16 cellular contexts compared by ENCODE assay signal in the genomic region with DNA sequence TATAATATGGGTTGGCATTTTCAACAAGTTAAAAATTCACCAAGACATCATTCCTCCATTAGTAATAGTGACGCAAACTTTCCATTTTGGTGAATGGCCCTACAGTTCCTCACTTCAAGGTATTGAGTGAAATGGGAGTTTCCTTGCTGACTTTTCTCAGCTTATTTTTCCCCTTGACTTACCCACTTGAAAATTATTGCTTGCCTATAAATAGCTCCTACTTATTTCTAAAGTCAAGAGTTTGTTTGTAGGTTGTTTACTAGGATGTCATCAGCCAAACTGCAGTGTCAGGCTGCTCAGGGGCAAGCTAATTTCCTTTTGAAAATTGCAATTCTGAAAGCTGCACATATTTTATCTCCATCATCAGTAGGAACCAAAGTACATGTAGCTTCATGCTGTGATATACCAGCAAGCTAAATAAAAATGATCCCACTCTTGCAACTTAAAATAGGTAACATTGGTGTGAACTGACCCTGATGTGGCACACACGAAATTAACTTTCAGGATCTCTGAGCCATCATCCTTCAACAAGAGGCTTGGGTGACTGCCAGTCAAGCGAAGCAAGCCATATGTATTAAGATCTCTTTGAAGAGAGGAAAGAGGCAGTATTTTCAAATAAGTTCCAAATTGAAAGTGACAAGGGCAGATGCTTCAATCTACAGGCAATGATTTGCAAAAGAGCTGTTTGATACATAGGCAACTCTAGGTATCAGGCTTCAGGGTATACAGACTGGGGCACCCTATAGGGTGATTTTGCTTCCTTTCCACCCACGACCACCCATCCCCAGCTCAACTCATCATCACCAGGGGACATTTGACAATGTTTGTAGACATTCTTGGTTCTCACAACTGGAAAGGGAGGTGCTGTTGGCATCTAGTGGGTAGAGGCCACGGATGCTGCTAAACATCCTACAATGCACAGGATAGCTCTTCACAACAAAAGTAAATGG.
DNase-seq lines count a peak whose midpoint lies in the region; ATAC-seq, FAIRE-seq and TF ChIP-seq lines count a peak whose summit lies in the region.
"Had no signal": no experiment of that assay in that cellular context is flagged by ENCODE, and none has a peak within 500 bp of the region (broad histone marks: within the 10 kb centered on the region; RNA-seq: fewer than 3 reads in every experiment).

No MANE protein-coding gene starts in this region.

- H3K36me3 ChIP-seq in CD4-positive, CD25-positive, alpha-beta regulatory T cell (ENCODE audit: control insufficient read depth, insufficient read depth, low read length), result no peaks in the 10 kb centered on the region
- H3K36me3 ChIP-seq: BE2C, stomach had no signal

- no peak overlapping the region for H3K27ac ChIP-seq in CD4-positive, CD25-positive, alpha-beta regulatory T cell (ENCODE audit: insufficient read depth, low read length, poor library complexity, severe bottlenecking)
- H3K27ac ChIP-seq: stomach had no signal

- ATAC-seq in CD4-positive, CD25-positive, alpha-beta regulatory T cell (ENCODE audit: low read depth in 2 of 2), result peak in 1 of 2 donors; percentile 37
- ATAC-seq in HG02870 (IDR thresholded peaks at IDR 0.05; ENCODE audit: unreplicated experiment) (peak; percentile 43), GM21381 (IDR thresholded peaks at IDR 0.05; ENCODE audit: unreplicated experiment) (no peak)
- peak; percentile 83 for ATAC-seq in activated T-helper 17 cell treated with anti-CD3 and anti-CD28 coated beads, Interleukin-2, amount 50 U/mL, for 72 hours (replicated peaks)
- ATAC-seq: Panc1 had no signal

- no peaks in the 10 kb centered on the region for H3K9me3 ChIP-seq in CD4-positive, CD25-positive, alpha-beta regulatory T cell (ENCODE audit: control insufficient read depth in 2 of 2, low read length in 2 of 2)
- H3K9me3 ChIP-seq: BE2C, stomach had no signal

- H3K27ac Mint-ChIP-seq in CD4-positive, CD25-positive, alpha-beta regulatory T cell, result peak overlapping the region; percentile 39 to 72 (median 51)
- peak overlapping the region; percentile 85 for H3K27ac Mint-ChIP-seq in activated T-helper 17 cell treated with anti-CD3 and anti-CD28 coated beads, Interleukin-2, amount 50 U/mL, for 72 hours

- peak overlapping the region; percentile 9 for H3K4me3 ChIP-seq in CD4-positive, CD25-positive, alpha-beta regulatory T cell (ENCODE audit: low read depth, low read length)
- H3K4me3 ChIP-seq: stomach had no signal

- no peak for TF ChIP-seq POLR2A in GM12892 (IDR thresholded peaks at IDR 0.05; ENCODE audit: low read depth, low read length)

- FAIRE-seq in GM12892 (lab: Jason Lieb, UNC), result peak; percentile 33

- H3K9me3 Mint-ChIP-seq in CD4-positive, CD25-positive, alpha-beta regulatory T cell, result peaks cover 0 to 5% (median 0%) of the 10 kb centered on the region in 7 donors
- no peaks in the 10 kb centered on the region for H3K9me3 Mint-ChIP-seq in activated T-helper 17 cell treated with anti-CD3 and anti-CD28 coated beads, Interleukin-2, amount 50 U/mL, for 72 hours

- peak in 2 of 3 donors; percentile 7 to 24 for DNase-seq in CD4-positive, CD25-positive, alpha-beta regulatory T cell
- DNase-seq in GM12892 (ENCODE audit: insufficient read length) (no peak), NCI-H510A (lab: John Stamatoyannopoulos, UW) (no peak), NCI-H446 treated with DMSO at 0.1 percent for 48 hours (lab: John Stamatoyannopoulos, UW) (no peak)
- DNase-seq in stimulated activated CD4-positive, alpha-beta T cell treated with anti-CD3 and anti-CD28 coated beads, Interleukin-15, amount 100 ng/mL, for 24 hours, result no peak
- DNase-seq: activated CD4-positive, CD25-positive, alpha-beta regulatory T cell treated with anti-CD3 and anti-CD28 coated beads, Interleukin-2, amount 50 U/mL, for 72 hours; BE2C; EL; NCI-H1436; NCI-H510A treated with DMSO at 0.1 percent for 48 hours; nucleus accumbens; stomach had no signal

- H3K27me3 ChIP-seq in CD4-positive, CD25-positive, alpha-beta regulatory T cell (ENCODE audit: control insufficient read depth, insufficient read depth, low read length), result no peaks in the 10 kb centered on the region

- H3K4me3 Mint-ChIP-seq in CD4-positive, CD25-positive, alpha-beta regulatory T cell, result peak overlapping the region in 2 of 4 donors; percentile 2 to 3
- H3K4me3 Mint-ChIP-seq in activated T-helper 17 cell treated with anti-CD3 and anti-CD28 coated beads, Interleukin-2, amount 50 U/mL, for 72 hours, result peak overlapping the region; percentile 71

- peaks cover 6% of the 10 kb centered on the region for H3K4me1 ChIP-seq in CD4-positive, CD25-positive, alpha-beta regulatory T cell (ENCODE audit: control insufficient read depth, insufficient read depth, low read length, poor library complexity, severe bottlenecking)
- H3K4me1 ChIP-seq: BE2C, stomach had no signal

- no peaks in the 10 kb centered on the region for H3K36me3 Mint-ChIP-seq in CD4-positive, CD25-positive, alpha-beta regulatory T cell
- H3K36me3 Mint-ChIP-seq in activated T-helper 17 cell treated with anti-CD3 and anti-CD28 coated beads, Interleukin-2, amount 50 U/mL, for 72 hours (ENCODE audit: low read depth), result no peaks in the 10 kb centered on the region

- peaks cover 12 to 23% (median 17%) of the 10 kb centered on the region in 4 donors for H3K4me1 Mint-ChIP-seq in CD4-positive, CD25-positive, alpha-beta regulatory T cell
- H3K4me1 Mint-ChIP-seq in activated T-helper 17 cell treated with anti-CD3 and anti-CD28 coated beads, Interleukin-2, amount 50 U/mL, for 72 hours, result peaks cover 26% of the 10 kb centered on the region

- H3K27me3 Mint-ChIP-seq in CD4-positive, CD25-positive, alpha-beta regulatory T cell, result no peaks in the 10 kb centered on the region
- no peaks in the 10 kb centered on the region for H3K27me3 Mint-ChIP-seq in activated T-helper 17 cell treated with anti-CD3 and anti-CD28 coated beads, Interleukin-2, amount 50 U/mL, for 72 hours

Comparison
In these comparisons a context has a peak if more than half of its experiments do, and no peak if none do; other contexts are left out.
1. DNase-seq: peak in CD4-positive, CD25-positive, alpha-beta regulatory T cell (2 of 3); none in GM12892 (single experiment), stimulated activated CD4-positive, alpha-beta T cell treated with anti-CD3 and anti-CD28 coated beads, Interleukin-15, amount 100 ng/mL, for 24 hours (single experiment), NCI-H510A (single experiment) and NCI-H446 treated with DMSO at 0.1 percent for 48 hours (single experiment).